Comparison of ENCODE assay signal across 2 cellular contexts in the genomic region with DNA sequence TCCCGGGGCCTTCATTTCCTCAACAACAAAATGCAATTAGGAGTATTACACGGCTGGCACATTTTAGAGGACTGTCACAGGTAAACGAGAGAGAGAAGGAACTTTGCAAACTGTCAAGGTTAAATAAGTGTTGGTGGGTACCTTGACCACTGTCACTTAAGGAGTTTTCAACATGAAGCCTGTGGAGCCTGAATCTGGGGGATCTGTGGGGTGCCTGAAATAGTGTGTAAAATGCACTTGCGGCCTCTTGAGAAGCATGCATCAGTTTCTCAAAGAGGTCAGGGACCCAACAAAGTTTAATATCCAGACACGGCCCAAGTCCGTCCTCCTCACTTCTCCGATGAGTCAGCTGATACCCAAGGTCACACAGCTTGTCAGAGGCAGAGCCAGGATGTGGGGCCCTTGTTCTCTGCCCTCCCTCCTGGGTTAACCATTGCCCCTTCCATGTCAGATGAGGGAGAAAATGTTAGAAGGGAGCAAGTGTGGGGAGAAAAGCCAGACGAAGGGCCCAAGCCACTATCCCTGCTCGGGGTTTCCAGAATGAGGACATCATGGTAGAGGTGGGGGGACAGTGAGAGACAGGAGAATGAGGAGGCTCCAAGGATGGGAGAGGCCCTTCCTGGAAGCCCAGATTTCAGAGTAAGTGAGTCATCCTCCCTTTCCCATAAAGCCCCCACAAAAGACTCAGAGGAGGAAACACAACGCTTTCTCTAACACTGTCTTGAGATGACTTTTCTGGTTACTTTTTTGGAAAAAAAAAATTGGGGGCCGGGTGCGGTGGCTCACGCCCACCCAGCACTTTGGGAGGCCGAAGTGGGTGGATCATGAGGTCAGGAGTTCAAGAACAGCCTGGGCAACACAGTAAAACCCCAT.
TF ChIP-seq lines count a peak whose summit lies in the region.

No MANE protein-coding gene starts in this region.

TF ChIP-seq in A549, 52 proteins besides CTCF, POLR2A, EP300 and RAD21:
- TF ChIP-seq RNF2 (IDR thresholded peaks at IDR 0.05; ENCODE audit: borderline replicate concordance, low read depth) (no peak), CBX2 (IDR thresholded peaks at IDR 0.05; ENCODE audit: borderline replicate concordance, low read depth) (no peak)

TF ChIP-seq in IMR-90, 13 proteins besides CTCF, POLR2A, EP300 and RAD21:
- TF ChIP-seq NFE2L2 (IDR thresholded peaks at IDR 0.05; ENCODE audit: low read depth, low read length) (no peak), FOS (IDR thresholded peaks at IDR 0.05; ENCODE audit: low read depth, low read length) (peak; percentile 46), MAFK (IDR thresholded peaks at IDR 0.05; ENCODE audit: low read depth, low read length) (0 out of 2 replicates have a peak, but pooled peaks have one; percentile 2), SMC3 (IDR thresholded peaks at IDR 0.05; ENCODE audit: low read depth, low read length) (no peak), MAZ (IDR thresholded peaks at IDR 0.05; ENCODE audit: borderline replicate concordance, low read depth, low read length) (peak; percentile 67; the same call in 1 of the 2 replicates)
